ENCODE assay signal across 8 cellular contexts in genomic region chr1:34781071-34781843, GRCh38. TPM values are rescaled to one million over a fixed set of nuclear protein-coding genes. Genes with fewer than 3 reads are reported as not detected.
A peak's percentile ranks its signal among the peaks of the same experiment; 100 is the strongest.
DNase-seq lines count a peak whose midpoint lies in the region; ATAC-seq and TF ChIP-seq lines count a peak whose summit lies in the region.

Gene GJB3, plus strand, starts transcription at chr1:34781214. Its CDS starts 3,549 bp downstream, at chr1:34784763.

- whole genome bisulfite sequencing in stomach, 5 donors, result 1 to 14% (median 2%) methylated on average over 5 to 62 of the region's 62 CpGs

- intact Hi-C loops in stomach (cut with DNase I; ENCODE audit: low total_unique reads), result no loop called here

- no peaks in the 10 kb centered on the region for H3K36me3 Mint-ChIP-seq in activated naive CD8-positive, alpha-beta T cell treated with anti-CD3 and anti-CD28 coated beads for 36 hours

- in situ Hi-C loops in HAP-1 (cut with MboI; ENCODE audit: low sequenced_read_pairs), result no loop called here

- no peak for TF ChIP-seq EP300 in stomach (IDR thresholded peaks at IDR 0.05)

- no peaks in the 10 kb centered on the region for H3K36me3 ChIP-seq in kidney epithelial cell (ENCODE audit: control insufficient read depth, insufficient read depth, low read length)
- H3K36me3 ChIP-seq in stomach, result peaks cover 0 to 7% (median 0%) of the 10 kb centered on the region in 4 donors
- H3K36me3 ChIP-seq in HAP-1 (replicated peaks), result no peaks in the 10 kb centered on the region

- H3K4me1 ChIP-seq in stomach (peaks cover 14 to 33% (median 25%) of the 10 kb centered on the region in 4 donors), HAP-1 (no peaks in the 10 kb centered on the region)

- peak within 1 kb of the TSS; percentile 60 for H3K4me3 ChIP-seq in kidney epithelial cell (ENCODE audit: low read depth, low read length)
- peak within 1 kb of the TSS; percentile 36 to 52 (median 40) for H3K4me3 ChIP-seq in stomach
- H3K4me3 ChIP-seq in HAP-1, result no peak within 1 kb of the TSS

- peak within 1 kb of the TSS in 4 of 5 donors; percentile 40 to 78 (median 60) for H3K27ac ChIP-seq in stomach

- TF ChIP-seq POLR2A in stomach (IDR thresholded peaks at IDR 0.05), result no peak

- H3K27me3 Mint-ChIP-seq in activated naive CD8-positive, alpha-beta T cell treated with anti-CD3 and anti-CD28 coated beads for 36 hours, result peaks cover 37% of the 10 kb centered on the region

- no peaks in the 10 kb centered on the region for H3K4me1 Mint-ChIP-seq in activated naive CD8-positive, alpha-beta T cell treated with anti-CD3 and anti-CD28 coated beads for 36 hours

- ATAC-seq in GM21723 (IDR thresholded peaks at IDR 0.05; ENCODE audit: unreplicated experiment), result no peak

- no peak within 1 kb of the TSS for H3K27ac Mint-ChIP-seq in activated naive CD8-positive, alpha-beta T cell treated with anti-CD3 and anti-CD28 coated beads for 36 hours

- no peaks in the 10 kb centered on the region for H3K9me3 Mint-ChIP-seq in activated naive CD8-positive, alpha-beta T cell treated with anti-CD3 and anti-CD28 coated beads for 36 hours

- H3K27me3 ChIP-seq in kidney epithelial cell (ENCODE audit: control insufficient read depth, insufficient read depth, low read length), result no peaks in the 10 kb centered on the region
- peaks cover 6 to 75% (median 24%) of the 10 kb centered on the region in 3 donors for H3K27me3 ChIP-seq in stomach
- H3K27me3 ChIP-seq in HAP-1 (ENCODE audit: low read depth), result peaks cover 4% of the 10 kb centered on the region; the same call in 1 of the 2 replicates

- DNase-seq in NCI-H1105 (lab: John Stamatoyannopoulos, UW), result peak; percentile 1
- no peak for DNase-seq in NCI-H1105 treated with DMSO at 0.1 percent for 48 hours (lab: John Stamatoyannopoulos, UW)
- peak; percentile 26 for DNase-seq in activated naive CD8-positive, alpha-beta T cell treated with anti-CD3 and anti-CD28 coated beads for 36 hours
- DNase-seq in kidney epithelial cell (ENCODE audit: low read depth), result no peak
- no peak for DNase-seq in stomach
- DNase-seq in HAP-1 (ENCODE audit: low spot score in 2 of 2), result no peak
- DNase-seq in stimulated activated CD4-positive, alpha-beta T cell treated with anti-CD3 and anti-CD28 coated beads, Interleukin-1b, Interleukin-23, amount 100 ng/mL, for 48 hours, result no peak

- H3K9me3 ChIP-seq in stomach (no peaks in the 10 kb centered on the region), HAP-1 (no peaks in the 10 kb centered on the region)

- no peak within 1 kb of the TSS for H3K4me3 Mint-ChIP-seq in activated naive CD8-positive, alpha-beta T cell treated with anti-CD3 and anti-CD28 coated beads for 36 hours

- TF ChIP-seq CTCF in kidney epithelial cell (IDR thresholded peaks at IDR 0.05; ENCODE audit: insufficient read depth, low read length, poor library complexity, severe bottlenecking), result no peak
- no peak for TF ChIP-seq CTCF in stomach (IDR thresholded peaks at IDR 0.05)

RNA-seq across cellular contexts. Expression of gene GJB3, which starts in this region (rescaled TPM):
- not detected for total RNA-seq in activated naive CD8-positive, alpha-beta T cell treated with anti-CD3 and anti-CD28 coated beads for 36 hours
- total RNA-seq in kidney epithelial cell, result 29.7 and 30.0 TPM in 2 replicates
- total RNA-seq in stomach, result 1 to 10 TPM in 3 of 5 donors, under 1 TPM in 1, not detected in 1; 0.58 to 2.8 (median 1.8) TPM
- polyA plus RNA-seq in stomach, result 10 to 100 TPM in 1 of 3 donors, 1 to 10 TPM in 2; 1.8 to 32.3 (median 3.1) TPM

Comparison
In these comparisons a context has a peak if more than half of its experiments do, and no peak if none do; other contexts are left out.
1. Peak in DNase-seq in activated naive CD8-positive, alpha-beta T cell treated with anti-CD3 and anti-CD28 coated beads for 36 hours; RNA of the gene not detected or under 1 TPM.